1 cellular context compared by ENCODE assay signal in the genomic region with DNA sequence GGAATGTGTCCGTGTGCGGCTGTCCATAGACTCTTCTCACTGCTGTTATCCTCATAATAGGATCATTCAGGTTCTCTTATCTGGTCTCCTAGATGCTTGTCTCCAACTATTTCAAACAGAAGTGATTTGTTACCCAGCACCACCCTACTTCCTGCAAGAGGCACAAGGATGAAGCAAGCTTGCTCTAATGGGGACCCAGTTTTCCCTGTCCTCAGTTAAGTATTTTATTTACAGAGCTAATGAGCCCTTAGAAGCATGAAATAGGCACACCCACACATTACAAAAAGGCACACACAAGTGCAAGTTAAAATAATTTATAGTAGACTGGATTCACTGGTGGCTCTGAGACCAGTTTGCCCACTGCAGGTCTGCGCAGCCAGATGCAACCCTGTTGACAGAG.
TF ChIP-seq lines count a peak whose summit lies in the region.

No MANE protein-coding gene starts in this region.

TF ChIP-seq in GM23338, 12 proteins besides CTCF, POLR2A, EP300 and RAD21 (continued from another document):
- TF ChIP-seq, protein P1, sequence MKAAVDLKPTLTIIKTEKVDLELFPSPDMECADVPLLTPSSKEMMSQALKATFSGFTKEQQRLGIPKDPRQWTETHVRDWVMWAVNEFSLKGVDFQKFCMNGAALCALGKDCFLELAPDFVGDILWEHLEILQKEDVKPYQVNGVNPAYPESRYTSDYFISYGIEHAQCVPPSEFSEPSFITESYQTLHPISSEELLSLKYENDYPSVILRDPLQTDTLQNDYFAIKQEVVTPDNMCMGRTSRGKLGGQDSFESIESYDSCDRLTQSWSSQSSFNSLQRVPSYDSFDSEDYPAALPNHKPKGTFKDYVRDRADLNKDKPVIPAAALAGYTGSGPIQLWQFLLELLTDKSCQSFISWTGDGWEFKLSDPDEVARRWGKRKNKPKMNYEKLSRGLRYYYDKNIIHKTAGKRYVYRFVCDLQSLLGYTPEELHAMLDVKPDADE (IDR thresholded peaks at IDR 0.05), result no peak
- TF ChIP-seq ZNF114 (CRISPR knock-in tag; IDR thresholded peaks at IDR 0.05), result no peak
- TF ChIP-seq EZH2phosphoT487 (IDR thresholded peaks at IDR 0.05; ENCODE audit: unreplicated experiment), result no peak
- no peak for TF ChIP-seq ZNF331 (CRISPR knock-in tag; IDR thresholded peaks at IDR 0.05; ENCODE audit: low read depth)
- no peak for TF ChIP-seq CREB1 (CRISPR knock-in tag; IDR thresholded peaks at IDR 0.05; ENCODE audit: low read depth)
